10 cellular contexts compared by ENCODE assay signal in the genomic region with DNA sequence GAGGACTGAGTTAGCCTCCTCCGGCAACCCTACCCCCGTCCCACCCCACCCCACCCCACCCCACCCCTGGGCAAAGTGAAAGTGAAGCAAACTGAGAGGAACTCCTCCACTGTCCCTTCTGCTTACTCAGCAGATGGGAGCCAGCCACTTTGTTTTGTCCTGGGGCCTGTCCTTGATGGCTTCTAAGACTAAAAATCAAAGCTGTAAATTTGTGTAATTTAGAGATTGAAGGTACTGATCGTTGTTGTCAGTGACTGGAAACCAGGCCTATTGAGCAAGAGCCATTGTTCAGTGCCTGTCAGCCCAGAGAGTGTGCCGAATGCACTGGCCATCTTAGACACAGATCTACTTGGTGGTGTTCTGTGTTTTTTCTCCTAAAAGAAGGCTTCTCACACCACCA.
DNase-seq lines count a peak whose midpoint lies in the region; ATAC-seq, FAIRE-seq and TF ChIP-seq lines count a peak whose summit lies in the region.
"Had no signal": no experiment of that assay in that cellular context is flagged by ENCODE, and none has a peak within 500 bp of the region (broad histone marks: within the 10 kb centered on the region; RNA-seq: fewer than 3 reads in every experiment).

No MANE protein-coding gene starts in this region.

- intact Hi-C loops in GM12878 (cut with micrococcal nuclease; ENCODE audit: unreplicated experiment), result no loop called here

- peaks cover under 1% of the 10 kb centered on the region; the same call in 1 of the 2 replicates for H3K4me1 ChIP-seq in GM12878 (ENCODE audit: control insufficient read depth, insufficient read depth, low read length)

- DNase-seq in HTR-8/SVneo (ENCODE audit: insufficient read length, low spot score) (no peak), GM12878 (ENCODE audit: low read depth, low spot score) (no peak), iris pigment epithelial cell (ENCODE audit: low read depth) (peak; percentile 45), activated gamma-delta T cell treated with Interleukin-2 at 50 U/mL for 16 hours (no peak), NCI-H2196 treated with DMSO at 0.1 percent for 48 hours (lab: John Stamatoyannopoulos, UW; ENCODE audit: unreplicated experiment) (no peak), NCI-H1092 (lab: John Stamatoyannopoulos, UW) (no peak), GM13977 (ENCODE audit: low spot score) (no peak)
- DNase-seq: activated naive CD4-positive, alpha-beta T cell treated with anti-CD3 and anti-CD28 coated beads, Interleukin-2, amount 10 ng/mL, durations not matched to agents 7 days and 5 days; NCI-H1092 treated with DMSO at 0.1 percent for 48 hours had no signal

- no peak for TF ChIP-seq EP300 in GM12878 (IDR thresholded peaks at IDR 0.05; ENCODE audit: borderline replicate concordance in 1 of 2, control insufficient read depth in 1 of 2, low read depth in 2 of 2, low read length in 2 of 2)

- H3K9ac ChIP-seq in GM12878 (ENCODE audit: control insufficient read depth, insufficient read depth, low read length), result no peak overlapping the region

- no peaks in the 10 kb centered on the region for H4K20me1 ChIP-seq in GM12878 (ENCODE audit: control insufficient read depth, insufficient read depth)

- H3K79me2 ChIP-seq in GM12878 (ENCODE audit: control insufficient read depth, insufficient read depth, low read length), result no peaks in the 10 kb centered on the region

- ATAC-seq in GM12878, result peak; percentile 66

- no peaks in the 10 kb centered on the region for H3K36me3 ChIP-seq in GM12878 (ENCODE audit: control insufficient read depth in 2 of 2, insufficient read depth in 2 of 2, low read length in 1 of 2)

- TF ChIP-seq POLR2A in GM12878 (IDR thresholded peaks at IDR 0.05; ENCODE audit: low read depth, low read length), result no peak

- no peak overlapping the region for H3K4me3 ChIP-seq in GM12878
- H3K4me3 ChIP-seq in skin epidermis, result no peak overlapping the region

- RAD21 ChIA-PET in GM12878 (lab: Charles Lee; ENCODE audit: unreplicated experiment), result interaction anchor here (1.1 to 1.5 kb wide), 3 partner anchors 14 to 136 kb away, joined by 3 to 11 read pairs (median 3); no protein-coding TSS in a partner anchor

- CTCF ChIA-PET in GM12878 (lab: Yijun Ruan, JAX), result interaction anchor here (0.8 to 1.7 kb wide), 6 partner anchors 15 to 137 kb away, joined by 3 to 5 read pairs (median 4); no protein-coding TSS in a partner anchor

- no peaks in the 10 kb centered on the region for H3K9me3 ChIP-seq in GM12878 (replicated peaks; ENCODE audit: control insufficient read depth, insufficient read depth, low read length)

- H3K27me3 ChIP-seq in GM12878 (replicated peaks in 1 of 2; ENCODE audit: control insufficient read depth in 2 of 2, insufficient read depth in 2 of 2, low read length in 1 of 2), result no peaks in the 10 kb centered on the region

- H3K4me2 ChIP-seq in GM12878 (ENCODE audit: control insufficient read depth, insufficient read depth), result no peak overlapping the region; the same call in 1 of the 2 replicates

- TF ChIP-seq CTCF in GM12878 (IDR thresholded peaks at IDR 0.05 in 2 of 3, conservative IDR thresholded peaks at IDR 0.05 in 1 of 3; ENCODE audit: control insufficient read depth in 2 of 3, extremely low read depth in 1 of 3, insufficient read depth in 1 of 3, low read depth in 3 of 3, low read length in 3 of 3) (no peak), GM13977 (IDR thresholded peaks at IDR 0.05; ENCODE audit: extremely low read depth, insufficient read depth, missing control alignments) (no peak)

- FAIRE-seq in HTR-8/SVneo (lab: Jason Lieb, UNC) (peak; percentile 38), GM12878 (lab: Jason Lieb, UNC) (no peak)

- no peak overlapping the region for H2AFZ ChIP-seq in GM12878 (ENCODE audit: control insufficient read depth, low read depth, low read length)

- POLR2A ChIA-PET in GM12878 (lab: Charles Lee), result interaction anchor here (1.1 kb wide), 1 partner anchor 14 kb away, joined by 3 read pairs; no protein-coding TSS in a partner anchor

- 20% methylated on average over 4 of the region's 4 CpGs for WGBS in GM12878 (ENCODE audit: insufficient coverage, insufficient replicate concordance, low lambda C conversion rate, missing lambda C conversion rate)

- SMC1A ChIA-PET in GM12878 (lab: Charles Lee; ENCODE audit: uncharacterized antibody, unreplicated experiment), result interaction anchor here (0.9 to 5.7 kb wide), 11 partner anchors 9 to 136 kb away, joined by 3 to 53 read pairs (median 4); no protein-coding TSS in a partner anchor

- no TSS peak for BruUV-seq in GM12878 (replicated peaks; lab: Mats Ljungman, UMichigan)

- in situ Hi-C loops in GM12878 (cut with MboI), result no loop called here
- in situ Hi-C loops in GM13977 (cut with MboI; ENCODE audit: low pct_unique_long_range_greater_than_20kb, low sequenced_read_pairs, unreplicated experiment), result no loop called here

- H3K27ac ChIP-seq in GM12878 (ENCODE audit: control insufficient read depth, insufficient read depth) (no peak overlapping the region), skin epidermis (peak overlapping the region in 16 of 21 experiments; percentile 46 to 79 (median 64))

- no peak for TF ChIP-seq RAD21 in GM12878 (IDR thresholded peaks at IDR 0.05; ENCODE audit: insufficient read depth, low read depth, low read length)

TF ChIP-seq in GM12878, 131 proteins besides CTCF, POLR2A, EP300 and RAD21:
- TF ChIP-seq RUNX3 (IDR thresholded peaks at IDR 0.05; ENCODE audit: low read length), result no peak
- TF ChIP-seq SUZ12 (IDR thresholded peaks at IDR 0.05; ENCODE audit: unreplicated experiment), result no peak
- no peak for TF ChIP-seq EED (IDR thresholded peaks at IDR 0.05; ENCODE audit: low read depth)
- no peak for TF ChIP-seq STAT3 (IDR thresholded peaks at IDR 0.05; ENCODE audit: low read depth, low read length)
- TF ChIP-seq NRF1 (conservative IDR thresholded peaks at IDR 0.05; ENCODE audit: low read depth, low read length), result no peak
- no peak for TF ChIP-seq SUPT20H (IDR thresholded peaks at IDR 0.05; ENCODE audit: borderline replicate concordance, control insufficient read depth, low read depth, low read length)
- TF ChIP-seq, protein P1, sequence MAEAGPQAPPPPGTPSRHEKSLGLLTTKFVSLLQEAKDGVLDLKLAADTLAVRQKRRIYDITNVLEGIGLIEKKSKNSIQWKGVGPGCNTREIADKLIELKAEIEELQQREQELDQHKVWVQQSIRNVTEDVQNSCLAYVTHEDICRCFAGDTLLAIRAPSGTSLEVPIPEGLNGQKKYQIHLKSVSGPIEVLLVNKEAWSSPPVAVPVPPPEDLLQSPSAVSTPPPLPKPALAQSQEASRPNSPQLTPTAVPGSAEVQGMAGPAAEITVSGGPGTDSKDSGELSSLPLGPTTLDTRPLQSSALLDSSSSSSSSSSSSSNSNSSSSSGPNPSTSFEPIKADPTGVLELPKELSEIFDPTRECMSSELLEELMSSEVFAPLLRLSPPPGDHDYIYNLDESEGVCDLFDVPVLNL (IDR thresholded peaks at IDR 0.05; ENCODE audit: low read depth, low read length), result no peak
- TF ChIP-seq BCL11A (IDR thresholded peaks at IDR 0.05; ENCODE audit: low read depth, low read length), result no peak
- no peak for TF ChIP-seq ZNF274 (IDR thresholded peaks at IDR 0.05; ENCODE audit: insufficient read depth, insufficient read length)
- no peak for TF ChIP-seq FOXK2 (IDR thresholded peaks at IDR 0.05)
- no peak for TF ChIP-seq RAD51 (IDR thresholded peaks at IDR 0.05)
- TF ChIP-seq, protein P2, sequence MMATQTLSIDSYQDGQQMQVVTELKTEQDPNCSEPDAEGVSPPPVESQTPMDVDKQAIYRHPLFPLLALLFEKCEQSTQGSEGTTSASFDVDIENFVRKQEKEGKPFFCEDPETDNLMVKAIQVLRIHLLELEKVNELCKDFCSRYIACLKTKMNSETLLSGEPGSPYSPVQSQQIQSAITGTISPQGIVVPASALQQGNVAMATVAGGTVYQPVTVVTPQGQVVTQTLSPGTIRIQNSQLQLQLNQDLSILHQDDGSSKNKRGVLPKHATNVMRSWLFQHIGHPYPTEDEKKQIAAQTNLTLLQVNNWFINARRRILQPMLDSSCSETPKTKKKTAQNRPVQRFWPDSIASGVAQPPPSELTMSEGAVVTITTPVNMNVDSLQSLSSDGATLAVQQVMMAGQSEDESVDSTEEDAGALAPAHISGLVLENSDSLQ (IDR thresholded peaks at IDR 0.05), result no peak
- no peak for TF ChIP-seq ETV6 (conservative IDR thresholded peaks at IDR 0.05 in 1 of 2, IDR thresholded peaks at IDR 0.05 in 1 of 2; ENCODE audit: borderline replicate concordance in 1 of 2, low read depth in 1 of 2)
- no peak for TF ChIP-seq KDM1A (IDR thresholded peaks at IDR 0.05; ENCODE audit: borderline replicate concordance)
